ENCODE assay signal across 10 cellular contexts in the genomic region with DNA sequence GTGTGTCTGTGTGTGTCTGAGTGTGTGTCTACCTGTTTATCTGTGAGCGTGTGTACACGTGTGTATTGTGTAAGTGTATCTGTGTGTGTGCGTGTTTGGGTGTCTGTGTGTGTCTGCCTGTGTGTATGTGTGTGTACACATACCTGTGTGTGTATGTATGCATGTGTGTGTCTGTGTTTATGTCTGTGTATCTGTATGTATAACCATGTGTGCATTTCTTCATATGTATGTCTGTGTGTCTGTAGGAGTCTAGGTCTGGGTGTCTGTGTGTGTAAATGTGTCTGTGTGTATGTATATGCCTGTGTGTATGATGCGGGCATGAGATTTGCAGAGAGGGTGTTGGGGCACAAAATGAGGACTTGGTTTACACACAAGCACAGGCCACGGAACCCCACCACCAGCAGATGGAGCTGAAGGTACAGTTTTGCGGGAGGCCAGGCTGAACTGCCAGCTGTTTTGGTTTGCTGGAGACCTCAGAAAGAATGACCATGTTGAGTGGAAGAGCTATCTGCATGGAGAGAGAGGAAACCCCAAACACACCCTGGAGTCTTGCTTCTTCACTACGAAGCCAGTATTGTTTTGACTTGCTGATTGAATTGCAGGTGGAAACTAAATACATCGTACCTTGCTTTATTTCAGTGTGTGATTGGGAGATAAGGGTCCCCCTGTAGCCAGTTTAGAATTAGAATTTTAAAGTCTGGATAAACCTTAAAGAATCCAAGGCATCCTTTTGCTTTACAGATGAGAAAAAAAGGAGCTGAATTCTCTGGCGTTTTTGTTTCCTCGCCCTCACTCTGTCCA.
A peak's percentile ranks its signal among the peaks of the same experiment; 100 is the strongest.
DNase-seq lines count a peak whose midpoint lies in the region; ATAC-seq and TF ChIP-seq lines count a peak whose summit lies in the region.
"Had no signal": no experiment of that assay in that cellular context is flagged by ENCODE, and none has a peak within 500 bp of the region (broad histone marks: within the 10 kb centered on the region; RNA-seq: fewer than 3 reads in every experiment).

No MANE protein-coding gene starts in this region.

- POLR2A ChIA-PET in activated CD8-positive, alpha-beta T cell treated with anti-CD3 and anti-CD28 coated beads for 36 hours (lab: Charles Lee): no interaction called here

- no peak for TF ChIP-seq POLR2A in heart left ventricle (IDR thresholded peaks at IDR 0.05)

- CTCF ChIA-PET in activated CD8-positive, alpha-beta T cell treated with anti-CD3 and anti-CD28 coated beads for 36 hours (lab: Charles Lee): interaction anchor here (0.6 to 5.4 kb wide), 3 partner anchors 23 to 259 kb away, joined by 3 to 20 read pairs (median 4); no protein-coding TSS in a partner anchor

- no peak for ATAC-seq in activated CD8-positive, alpha-beta T cell treated with anti-CD3 and anti-CD28 coated beads for 36 hours
- ATAC-seq in heart left ventricle: peak; percentile 42 to 91 (median 78)
- no peak for ATAC-seq in GM18520 (IDR thresholded peaks at IDR 0.05; ENCODE audit: unreplicated experiment)

- H3K27ac Mint-ChIP-seq in activated CD8-positive, alpha-beta T cell treated with anti-CD3 and anti-CD28 coated beads for 36 hours: no peak overlapping the region
- H3K27ac Mint-ChIP-seq: activated naive CD8-positive, alpha-beta T cell treated with anti-CD3 and anti-CD28 coated beads, Interleukin-2, amount 10 ng/mL, durations not matched to agents 7 days and 5 days had no signal

- peaks cover 0 to 2% (median 0%) of the 10 kb centered on the region in 9 donors for H3K27me3 ChIP-seq in heart left ventricle

- intact Hi-C loops in activated CD8-positive, alpha-beta T cell treated with anti-CD3 and anti-CD28 coated beads for 36 hours (cut with micrococcal nuclease): no loop called here
- intact Hi-C loops in heart left ventricle (cut with DNase I): loop anchor here (1.0 to 10.0 kb wide), 14 partner anchors 45 to 1197 kb away; no protein-coding TSS in a partner anchor

- peak; percentile 93 for TF ChIP-seq CTCF in HFF-Myc (IDR thresholded peaks at IDR 0.05; ENCODE audit: low read depth, low read length, missing control alignments)
- TF ChIP-seq CTCF in activated CD8-positive, alpha-beta T cell treated with anti-CD3 and anti-CD28 coated beads for 36 hours (IDR thresholded peaks at IDR 0.05): no peak
- TF ChIP-seq CTCF in heart left ventricle (IDR thresholded peaks at IDR 0.05): peak; percentile 32 to 74 (median 64)

- H3K4me1 ChIP-seq in heart left ventricle: no peaks in the 10 kb centered on the region

- WGBS in heart left ventricle, 4 donors: 43 to 47% (median 46%) methylated on average over 10 of the region's 10 CpGs

- H3K4me3 Mint-ChIP-seq in activated CD8-positive, alpha-beta T cell treated with anti-CD3 and anti-CD28 coated beads for 36 hours: no peak overlapping the region
- H3K4me3 Mint-ChIP-seq: activated naive CD8-positive, alpha-beta T cell treated with anti-CD3 and anti-CD28 coated beads, Interleukin-2, amount 10 ng/mL, durations not matched to agents 7 days and 5 days; CD4-positive, CD25-positive, alpha-beta regulatory T cell had no signal

- H3K4me1 Mint-ChIP-seq in activated CD8-positive, alpha-beta T cell treated with anti-CD3 and anti-CD28 coated beads for 36 hours (ENCODE audit: low read depth): no peaks in the 10 kb centered on the region
- H3K4me1 Mint-ChIP-seq: activated naive CD8-positive, alpha-beta T cell treated with anti-CD3 and anti-CD28 coated beads, Interleukin-2, amount 10 ng/mL, durations not matched to agents 7 days and 5 days; CD4-positive, CD25-positive, alpha-beta regulatory T cell had no signal

- DNase-seq in NCI-H2107 treated with DMSO at 0.1 percent for 48 hours (lab: John Stamatoyannopoulos, UW; ENCODE audit: unreplicated experiment): peak; percentile 52
- DNase-seq in NCI-H2107 (lab: John Stamatoyannopoulos, UW): no peak
- DNase-seq in HFF-Myc (ENCODE audit: extremely low read depth, low read depth): peak; percentile 63
- DNase-seq in NCI-H128 (lab: John Stamatoyannopoulos, UW; ENCODE audit: unreplicated experiment): peak; percentile 17
- peak; percentile 38 for DNase-seq in activated CD8-positive, alpha-beta T cell treated with anti-CD3 and anti-CD28 coated beads for 36 hours
- peak; percentile 64 to 81 (median 71) for DNase-seq in heart left ventricle
- DNase-seq in renal cortical epithelial cell (ENCODE audit: low read depth): peak; percentile 63
- DNase-seq: activated naive CD8-positive, alpha-beta T cell treated with anti-CD3 and anti-CD28 coated beads, Interleukin-2, amount 10 ng/mL, durations not matched to agents 7 days and 5 days; CD4-positive, CD25-positive, alpha-beta regulatory T cell had no signal

- H3K9me3 Mint-ChIP-seq in activated CD8-positive, alpha-beta T cell treated with anti-CD3 and anti-CD28 coated beads for 36 hours: peaks cover 2% of the 10 kb centered on the region

- no peaks in the 10 kb centered on the region for H3K36me3 ChIP-seq in heart left ventricle

- H3K4me3 ChIP-seq in HFF-Myc (replicated peaks; ENCODE audit: low read depth, low read length) (no peak overlapping the region), heart left ventricle (no peak overlapping the region)

- no peaks in the 10 kb centered on the region for H3K36me3 Mint-ChIP-seq in activated CD8-positive, alpha-beta T cell treated with anti-CD3 and anti-CD28 coated beads for 36 hours (ENCODE audit: low read depth)
- H3K36me3 Mint-ChIP-seq: activated naive CD8-positive, alpha-beta T cell treated with anti-CD3 and anti-CD28 coated beads, Interleukin-2, amount 10 ng/mL, durations not matched to agents 7 days and 5 days; CD4-positive, CD25-positive, alpha-beta regulatory T cell had no signal

- H3K27ac ChIP-seq in heart left ventricle: no peak overlapping the region

- H3K27me3 Mint-ChIP-seq in activated CD8-positive, alpha-beta T cell treated with anti-CD3 and anti-CD28 coated beads for 36 hours: peaks cover 2% of the 10 kb centered on the region
- H3K27me3 Mint-ChIP-seq: activated naive CD8-positive, alpha-beta T cell treated with anti-CD3 and anti-CD28 coated beads, Interleukin-2, amount 10 ng/mL, durations not matched to agents 7 days and 5 days; CD4-positive, CD25-positive, alpha-beta regulatory T cell had no signal

- H3K9me3 ChIP-seq in heart left ventricle: no peaks in the 10 kb centered on the region

Comparison
In these comparisons a context has a peak if more than half of its experiments do, and no peak if none do; other contexts are left out.
1. ATAC-seq: peak in heart left ventricle (4 of 4); none in activated CD8-positive, alpha-beta T cell treated with anti-CD3 and anti-CD28 coated beads for 36 hours (single experiment) and GM18520 (single experiment).